Comparison of ENCODE assay signal across 17 cellular contexts in the genomic region with DNA sequence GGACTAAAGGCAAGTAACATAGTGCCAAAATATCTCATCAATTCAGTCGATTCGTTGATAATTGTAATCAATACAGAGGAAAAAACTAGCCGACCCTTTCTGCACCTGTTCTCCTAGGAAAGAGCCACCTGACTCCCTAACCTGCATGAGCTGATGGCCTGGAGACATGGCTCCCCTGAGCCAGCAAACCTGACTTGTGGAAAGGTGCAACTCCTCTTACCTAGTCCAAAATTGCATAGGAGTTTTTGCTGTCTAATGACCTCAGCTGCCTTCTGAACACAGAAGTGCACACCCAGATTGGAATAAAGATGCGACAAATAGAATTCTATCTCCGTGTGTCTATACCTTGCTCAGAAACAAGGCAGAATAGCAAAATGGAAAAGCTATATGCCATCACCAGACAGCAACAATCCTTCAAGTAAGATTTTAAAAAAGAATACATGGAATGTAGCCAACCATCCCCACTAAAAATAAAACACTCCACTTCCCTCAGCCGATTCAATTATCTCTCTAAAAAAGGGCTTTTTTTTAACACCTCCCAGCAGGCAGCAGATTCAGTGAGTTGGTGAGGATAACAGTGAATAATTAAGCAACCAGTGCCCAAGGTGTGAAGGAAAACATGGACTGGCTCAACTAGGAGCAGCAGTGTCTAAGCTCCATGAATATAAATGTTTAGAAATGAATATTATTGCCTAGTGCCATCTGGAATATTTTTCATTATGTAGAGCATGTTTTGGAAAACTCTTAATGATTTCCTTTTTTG. TPM values are rescaled to one million over a fixed set of nuclear protein-coding genes. Genes with fewer than 3 reads are reported as not detected.
A peak's percentile ranks its signal among the peaks of the same experiment; 100 is the strongest.
DNase-seq lines count a peak whose midpoint lies in the region; ATAC-seq lines count a peak whose summit lies in the region.
"Had no signal": no experiment of that assay in that cellular context is flagged by ENCODE, and none has a peak within 500 bp of the region (broad histone marks: within the 10 kb centered on the region; RNA-seq: fewer than 3 reads in every experiment).

No MANE protein-coding gene starts in this region.

- DNase-seq in Ammon's horn (ENCODE audit: low spot score) (peak; percentile 53), NCI-H1694 (lab: John Stamatoyannopoulos, UW) (peak; percentile 30), RPMI8226 (peak; percentile 57), middle frontal gyrus (ENCODE audit: extremely low spot score, low spot score) (peak; percentile 29), SJCRH30 (no peak), H7 (no peak)
- DNase-seq: ACHN; activated CD8-positive, alpha-beta T cell treated with anti-CD3 and anti-CD28 coated beads for 36 hours; activated T-cell treated with anti-CD3 and anti-CD28 coated beads, Interleukin-2, amount 50 U/mL, for 24 hours; NCI-H510A; retina; stimulated activated naive B cell treated with anti-CD40 and anti-IgM and Interleukin-4, amounts not matched to agents 10 μg/mL and 1 μg/mL and 100 μg/mL, for 72 hours; WERI-Rb-1 had no signal

- no peak for ATAC-seq in HG02870 (IDR thresholded peaks at IDR 0.05; ENCODE audit: unreplicated experiment)
- no peak for ATAC-seq in HG03159 (IDR thresholded peaks at IDR 0.05; ENCODE audit: unreplicated experiment)
- ATAC-seq: activated CD8-positive, alpha-beta T cell treated with anti-CD3 and anti-CD28 coated beads for 36 hours; natural killer cell treated with Interleukin-12 subunit alpha and Interleukin-12 subunit beta and Interleukin-15 and Interleukin-18, amount 100 ng/mL, for 72 hours; stimulated activated naive B cell treated with anti-CD40 and anti-IgM and Interleukin-4, amounts not matched to agents 10 μg/mL and 1 μg/mL and 100 μg/mL, for 72 hours had no signal

- no peaks in the 10 kb centered on the region for H3K36me3 ChIP-seq in SJCRH30
- no peaks in the 10 kb centered on the region for H3K36me3 ChIP-seq in H7 (replicated peaks; ENCODE audit: control insufficient read depth, insufficient read depth, low read length)
- H3K36me3 ChIP-seq: tibial nerve, WERI-Rb-1 had no signal

- peaks cover 3% of the 10 kb centered on the region; the same call in 1 of the 2 replicates for H3K27me3 ChIP-seq in SJCRH30
- H3K27me3 ChIP-seq in H7 (ENCODE audit: control insufficient read depth, insufficient read depth, low read length), result no peaks in the 10 kb centered on the region
- H3K27me3 ChIP-seq: tibial nerve had no signal

- H3K4me3 ChIP-seq in SJCRH30 (no peak overlapping the region), H7 (ENCODE audit: insufficient read depth, low read depth, low read length) (no peak overlapping the region)
- H3K4me3 ChIP-seq: tibial nerve had no signal

- H3K4me1 ChIP-seq in SJCRH30, result no peaks in the 10 kb centered on the region
- H3K4me1 ChIP-seq: tibial nerve had no signal

- H3K9me3 ChIP-seq in SJCRH30 (replicated peaks), result no peaks in the 10 kb centered on the region

- H3K27ac ChIP-seq in SJCRH30, result no peak overlapping the region
- H3K27ac ChIP-seq: tibial nerve, WERI-Rb-1 had no signal

RNA-seq across cellular contexts. Expression of a gene that starts 26.6 kb away (rescaled TPM):
- total RNA-seq in SJCRH30 (2014; rRNA removed; shearing (Covaris generic)), result 15.9 and 16.1 TPM in 2 replicates
- 12.6 and 15.0 TPM in 2 replicates for total RNA-seq in H7 (2014; rRNA removed; shearing (Covaris generic))

Comparison
In these comparisons a context has a peak if more than half of its experiments do, and no peak if none do; other contexts are left out.
1. DNase-seq: peak in Ammon's horn (single experiment), NCI-H1694 (single experiment), RPMI8226 (single experiment) and middle frontal gyrus (single experiment); none in SJCRH30 (0 of 2) and H7 (single experiment).